7 cellular contexts compared by ENCODE assay signal in genomic region chr6:33585403-33586107, GRCh38. TPM values are rescaled to one million over a fixed set of nuclear protein-coding genes. Genes with fewer than 3 reads are reported as not detected.
A peak's percentile ranks its signal among the peaks of the same experiment; 100 is the strongest.
DNase-seq lines count a peak whose midpoint lies in the region; ATAC-seq, FAIRE-seq and TF ChIP-seq lines count a peak whose summit lies in the region.

No MANE protein-coding gene starts in this region.

- H3K36me3 ChIP-seq in HepG2 (replicated peaks in 1 of 2; ENCODE audit: control insufficient read depth in 1 of 2, insufficient read depth in 2 of 2, low read length in 2 of 2), result no peaks in the 10 kb centered on the region

- TF ChIP-seq CTCF in GM13977 (IDR thresholded peaks at IDR 0.05; ENCODE audit: extremely low read depth, insufficient read depth, missing control alignments) (peak; percentile 94), choroid plexus epithelial cell (conservative IDR thresholded peaks at IDR 0.05; ENCODE audit: low read depth, low read length) (peak; percentile 95), HepG2 (CRISPR knock-in tag; IDR thresholded peaks at IDR 0.05) (peak; percentile 100)

- no peaks in the 10 kb centered on the region for H3K9me3 ChIP-seq in HepG2 (ENCODE audit: low read length)

- H3K4me3 ChIP-seq in choroid plexus epithelial cell (ENCODE audit: low read depth, low read length) (peak overlapping the region; percentile 43), HepG2 (replicated peaks in 1 of 3; ENCODE audit: insufficient read depth in 1 of 3, low read depth in 2 of 3, low read length in 3 of 3) (peak overlapping the region in 1 of 3 experiments; percentile 36; a peak in 1 of 6 replicates)

- TF ChIP-seq EP300 in HepG2 (IDR thresholded peaks at IDR 0.05; ENCODE audit: low read depth in 2 of 2, low read length in 2 of 2) (no peak), HepG2 (CRISPR knock-in tag; IDR thresholded peaks at IDR 0.05; ENCODE audit: borderline replicate concordance) (no peak)

- WGBS in HepG2 (ENCODE audit: low lambda C conversion rate), result 5% methylated on average over 6 of the region's 14 CpGs

- H3K79me2 ChIP-seq in HepG2 (ENCODE audit: insufficient read depth, low read length), result no peaks in the 10 kb centered on the region

- POLR2A ChIA-PET in HepG2 (lab: Yijun Ruan, JAX), result interaction anchor here (1.8 kb wide), 1 partner anchor 126 kb away, joined by 9 read pairs; the partner anchor contains the start of gene UQCC2

- peak; percentile 97 for TF ChIP-seq RAD21 in HepG2 (CRISPR knock-in tag; IDR thresholded peaks at IDR 0.05)

- CTCF ChIA-PET in HepG2 (lab: Yijun Ruan, JAX; ENCODE audit: low intra/inter-chr PET ratio, low total read pairs), result interaction anchor here (0.8 to 3.1 kb wide), 7 partner anchors 23 to 186 kb away, joined by 3 to 34 read pairs (median 6); no protein-coding TSS in a partner anchor

- peaks cover 53% of the 10 kb centered on the region for H3K4me1 ChIP-seq in HepG2 (ENCODE audit: insufficient read depth, low read length)

- in situ Hi-C loops in GM13977 (cut with MboI; ENCODE audit: low pct_unique_long_range_greater_than_20kb, low sequenced_read_pairs, unreplicated experiment), result loop anchor here (10.0 kb wide), 1 partner anchor 119 kb away; no protein-coding TSS in a partner anchor
- in situ Hi-C loops in HepG2 (cut with HindIII; ENCODE audit: extremely low pct_ligation_motif_present, low pct_unique_long_range_greater_than_20kb), result loop anchor here (5.0 kb wide), 3 partner anchors 37 to 117 kb away; partner anchors contain the start of gene ITPR3

- peak overlapping the region; percentile 63 for H3K4me2 ChIP-seq in HepG2 (ENCODE audit: low read depth, low read length)

- no peak overlapping the region for H3K9ac ChIP-seq in HepG2 (ENCODE audit: insufficient read depth, low read depth, low read length)

- DNase-seq in GM13977 (ENCODE audit: low spot score), result peak; percentile 86
- peak; percentile 19 for DNase-seq in NCI-H446 treated with DMSO at 0.1 percent for 48 hours (lab: John Stamatoyannopoulos, UW)
- peak; percentile 93 for DNase-seq in activated CD4-positive, alpha-beta T cell treated with anti-CD3 and anti-CD28 coated beads for 48 hours
- peak; percentile 72 for DNase-seq in choroid plexus epithelial cell (ENCODE audit: low read depth)
- peak; percentile 72 for DNase-seq in HepG2 (ENCODE audit: low spot score)
- DNase-seq in stimulated activated CD4-positive, alpha-beta T cell treated with anti-CD3 and anti-CD28 coated beads, TNF-alpha, amount 100 ng/mL, for 24 hours (ENCODE audit: low read depth in 3 of 3), result peak; percentile 67 to 91 (median 70)

- no peak overlapping the region for H2AFZ ChIP-seq in HepG2 (ENCODE audit: low read length)

- no peak for TF ChIP-seq POLR2A in HepG2 (IDR thresholded peaks at IDR 0.05; ENCODE audit: insufficient read depth in 1 of 2, low read depth in 2 of 2, low read length in 2 of 2)

- ATAC-seq in HG03135 (IDR thresholded peaks at IDR 0.05; ENCODE audit: unreplicated experiment) (peak; percentile 56), HepG2 (peak; percentile 29)

- intact Hi-C loops in HepG2 (cut with micrococcal nuclease; ENCODE audit: unreplicated experiment), result loop anchor here (1.0 kb wide), 2 partner anchors 88 to 177 kb away; no protein-coding TSS in a partner anchor

- no peaks in the 10 kb centered on the region for H4K20me1 ChIP-seq in HepG2 (ENCODE audit: insufficient read depth, low read length)

- FAIRE-seq in HepG2 (lab: Jason Lieb, UNC), result no peak

- 0 out of 5 replicates have a peak, but pooled peaks cover 0 to 3% of the 10 kb centered on the region in 2 experiments for H3K27me3 ChIP-seq in HepG2 (ENCODE audit: control insufficient read depth in 1 of 2, insufficient read depth in 2 of 2, low read length in 2 of 2)

- H3K27ac ChIP-seq in HepG2 (ENCODE audit: extremely low read length, insufficient read depth, low read length), result no peak overlapping the region

- BruUV-seq in HepG2 (replicated peaks; lab: Mats Ljungman, UMichigan), result no TSS peak

TF ChIP-seq in HepG2, 621 proteins besides CTCF, POLR2A, EP300 and RAD21 (continues in another document):
- TF ChIP-seq SMAD9 (CRISPR knock-in tag; IDR thresholded peaks at IDR 0.05) (no peak), ZSCAN5A (CRISPR knock-in tag; IDR thresholded peaks at IDR 0.05; ENCODE audit: borderline replicate concordance) (no peak), ZNF138 (CRISPR knock-in tag; IDR thresholded peaks at IDR 0.05; ENCODE audit: low read depth) (0 out of 2 replicates have a peak, but pooled peaks have one; percentile 11), GTF2F1 (IDR thresholded peaks at IDR 0.05; ENCODE audit: low read length) (no peak), CREM (IDR thresholded peaks at IDR 0.05) (no peak), CREM (CRISPR knock-in tag; IDR thresholded peaks at IDR 0.05) (0 out of 2 replicates have a peak, but pooled peaks have one; percentile 1), SUZ12 (IDR thresholded peaks at IDR 0.05; ENCODE audit: low read depth, low read length) (no peak), KLF16 (CRISPR knock-in tag; IDR thresholded peaks at IDR 0.05) (peak in 1 of 2 experiments; percentile 52; a peak in 1 of 4 replicates), TFDP1 (CRISPR knock-in tag; IDR thresholded peaks at IDR 0.05; ENCODE audit: borderline replicate concordance) (peak; percentile 53; the same call in 1 of the 2 replicates)

RNA-seq across cellular contexts. Expression of gene BAK1, which starts 5.5 kb away (rescaled TPM):
- total RNA-seq in HepG2 (2016; rRNA removed; fragmentation: Illumina TruSeq; extraction: Trizol), result 23.8 and 25.9 TPM in 2 replicates
- 16.2 and 22.7 TPM in 2 replicates for total RNA-seq in HepG2 (2016; cell fraction: cytosol; rRNA removed; fragmentation: Illumina TruSeq; extraction: Trizol; ENCODE audit: low read depth)
- total RNA-seq in HepG2 (2016; cell fraction: insoluble cytoplasmic fraction; rRNA removed; fragmentation: Illumina TruSeq; extraction: Trizol), result 24.2 and 26.8 TPM in 2 replicates
- 40.6 and 46.1 TPM in 2 replicates for total RNA-seq in HepG2 (2016; cell fraction: membrane; rRNA removed; fragmentation: Illumina TruSeq; extraction: Trizol)
- 11.2 and 14.0 TPM in 2 replicates for total RNA-seq in HepG2 (2016; cell fraction: nucleus; rRNA removed; fragmentation: Illumina TruSeq; extraction: Trizol)
- polyA plus RNA-seq in HepG2 (2011; rRNA removed), result 15.0 and 22.2 TPM in 2 replicates
- polyA plus RNA-seq in HepG2 (2011; cell fraction: cytosol; rRNA removed), result 19.9 and 23.5 TPM in 2 replicates
- 13.5 and 15.1 TPM in 2 replicates for polyA plus RNA-seq in HepG2 (2011; cell fraction: nucleus; rRNA removed)
- polyA plus RNA-seq in HepG2 (2012), result 10.2 and 16.3 TPM in 2 replicates
- 21.1 and 27.3 TPM in 2 replicates for polyA plus RNA-seq in HepG2 (2016; cell fraction: cytosol; fragmentation: Illumina TruSeq; extraction: Trizol; ENCODE audit: low read depth)
- 25.7 and 28.6 TPM in 2 replicates for polyA plus RNA-seq in HepG2 (2016; cell fraction: insoluble cytoplasmic fraction; fragmentation: Illumina TruSeq; extraction: Trizol; ENCODE audit: low read depth)
- polyA plus RNA-seq in HepG2 (2016; cell fraction: membrane; fragmentation: Illumina TruSeq; extraction: Trizol; ENCODE audit: low read depth), result 36.0 and 39.7 TPM in 2 replicates
- polyA plus RNA-seq in HepG2 (2016; cell fraction: nucleus; fragmentation: Illumina TruSeq; extraction: Trizol; ENCODE audit: insufficient read depth, low read depth), result 24.6 and 25.1 TPM in 2 replicates
- polyA minus RNA-seq in HepG2 (2011; rRNA and poly(A)+ RNA removed; ENCODE audit: low replicate concordance), result 38.8 and 50.3 TPM in 2 replicates
- polyA minus RNA-seq in HepG2 (2011; cell fraction: cytosol; rRNA and poly(A)+ RNA removed), result 14.0 and 16.7 TPM in 2 replicates
- polyA minus RNA-seq in HepG2 (2011; cell fraction: nucleus; rRNA and poly(A)+ RNA removed), result 7.6 and 8.2 TPM in 2 replicates

RNA-seq across cellular contexts. Expression of gene ITPR3, which starts 35.6 kb away (rescaled TPM):
- total RNA-seq in HepG2 (2016; rRNA removed; fragmentation: Illumina TruSeq; extraction: Trizol), result 3.4 and 3.8 TPM in 2 replicates
- total RNA-seq in HepG2 (2016; cell fraction: cytosol; rRNA removed; fragmentation: Illumina TruSeq; extraction: Trizol; ENCODE audit: low read depth), result 0.30 and 0.44 TPM in 2 replicates
- 2.6 and 4.1 TPM in 2 replicates for total RNA-seq in HepG2 (2016; cell fraction: insoluble cytoplasmic fraction; rRNA removed; fragmentation: Illumina TruSeq; extraction: Trizol)
- 1.5 and 1.7 TPM in 2 replicates for total RNA-seq in HepG2 (2016; cell fraction: membrane; rRNA removed; fragmentation: Illumina TruSeq; extraction: Trizol)
- total RNA-seq in HepG2 (2016; cell fraction: nucleus; rRNA removed; fragmentation: Illumina TruSeq; extraction: Trizol), result 5.0 and 5.8 TPM in 2 replicates
- 21.4 and 27.4 TPM in 2 replicates for polyA plus RNA-seq in HepG2 (2011; rRNA removed)
- 11.6 and 15.9 TPM in 2 replicates for polyA plus RNA-seq in HepG2 (2011; cell fraction: cytosol; rRNA removed)
- polyA plus RNA-seq in HepG2 (2011; cell fraction: nucleus; rRNA removed), result 175 and 242 TPM in 2 replicates
- 10.0 and 18.8 TPM in 2 replicates for polyA plus RNA-seq in HepG2 (2012)
- 0.20 and 0.24 TPM in 2 replicates for polyA plus RNA-seq in HepG2 (2016; cell fraction: cytosol; fragmentation: Illumina TruSeq; extraction: Trizol; ENCODE audit: low read depth)
- polyA plus RNA-seq in HepG2 (2016; cell fraction: insoluble cytoplasmic fraction; fragmentation: Illumina TruSeq; extraction: Trizol; ENCODE audit: low read depth), result 1.6 and 2.3 TPM in 2 replicates
- 0.54 and 0.78 TPM in 2 replicates for polyA plus RNA-seq in HepG2 (2016; cell fraction: membrane; fragmentation: Illumina TruSeq; extraction: Trizol; ENCODE audit: low read depth)
- polyA plus RNA-seq in HepG2 (2016; cell fraction: nucleus; fragmentation: Illumina TruSeq; extraction: Trizol; ENCODE audit: insufficient read depth, low read depth), result 11.8 and 13.7 TPM in 2 replicates
- polyA minus RNA-seq in HepG2 (2011; rRNA and poly(A)+ RNA removed; ENCODE audit: low replicate concordance), result 47.0 and 79.8 TPM in 2 replicates
- polyA minus RNA-seq in HepG2 (2011; cell fraction: cytosol; rRNA and poly(A)+ RNA removed), result 20.4 and 20.8 TPM in 2 replicates
- 36.2 and 39.1 TPM in 2 replicates for polyA minus RNA-seq in HepG2 (2011; cell fraction: nucleus; rRNA and poly(A)+ RNA removed)

Comparison
In these comparisons a context has a peak if more than half of its experiments do, and no peak if none do; other contexts are left out.
1. DNase-seq: peak in every context shown above with its lines; median percentile 93 in activated CD4-positive, alpha-beta T cell treated with anti-CD3 and anti-CD28 coated beads for 48 hours; 86 in GM13977; 72 in choroid plexus epithelial cell; 72 in HepG2; 70 in stimulated activated CD4-positive, alpha-beta T cell treated with anti-CD3 and anti-CD28 coated beads, TNF-alpha, amount 100 ng/mL, for 24 hours; 19 in NCI-H446 treated with DMSO at 0.1 percent for 48 hours.